Comparison of ENCODE assay signal across 10 cellular contexts in genomic region chr2:96245609-96246390, GRCh38. TPM values are rescaled to one million over a fixed set of nuclear protein-coding genes. Genes with fewer than 3 reads are reported as not detected.
DNase-seq lines count a peak whose midpoint lies in the region; ATAC-seq lines count a peak whose summit lies in the region.
"Had no signal": no experiment of that assay in that cellular context is flagged by ENCODE, and none has a peak within 500 bp of the region (broad histone marks: within the 10 kb centered on the region; RNA-seq: fewer than 3 reads in every experiment).

No MANE protein-coding gene starts in this region.

- no peaks in the 10 kb centered on the region for H3K27me3 Mint-ChIP-seq in activated CD4-positive, alpha-beta T cell treated with anti-CD3 and anti-CD28 coated beads for 36 hours

- CTCF ChIA-PET in activated CD4-positive, alpha-beta T cell treated with anti-CD3 and anti-CD28 coated beads for 36 hours (lab: Charles Lee) = interaction anchor here (0.7 to 1.4 kb wide), 4 partner anchors 11 to 288 kb away, joined by 3 to 5 read pairs (median 3); no protein-coding TSS in a partner anchor

- peak overlapping the region; percentile 88 for H3K27ac Mint-ChIP-seq in activated CD4-positive, alpha-beta T cell treated with anti-CD3 and anti-CD28 coated beads for 36 hours

- H3K4me1 Mint-ChIP-seq in activated CD4-positive, alpha-beta T cell treated with anti-CD3 and anti-CD28 coated beads for 36 hours = peaks cover 47% of the 10 kb centered on the region

- H3K4me3 ChIP-seq in skeletal muscle tissue (ENCODE audit: low read length in 3 of 3) = no peak overlapping the region
- no peak overlapping the region for H3K4me3 ChIP-seq in H7 (ENCODE audit: insufficient read depth, low read depth, low read length)
- H3K4me3 ChIP-seq: A549 had no signal

- H3K27ac ChIP-seq in epithelial cell of prostate = peak overlapping the region; percentile 48
- H3K27ac ChIP-seq in skeletal muscle tissue (ENCODE audit: low read depth, low read length) = peak overlapping the region; percentile 40
- H3K27ac ChIP-seq: A549 had no signal

- ATAC-seq in activated CD4-positive, alpha-beta T cell treated with anti-CD3 and anti-CD28 coated beads for 36 hours = no peak
- no peak for ATAC-seq in HG02852 (IDR thresholded peaks at IDR 0.05; ENCODE audit: unreplicated experiment)
- ATAC-seq: A549 had no signal

- POLR2A ChIA-PET in activated CD4-positive, alpha-beta T cell treated with anti-CD3 and anti-CD28 coated beads for 36 hours (lab: Charles Lee) = no interaction called here

- H3K36me3 Mint-ChIP-seq in activated CD4-positive, alpha-beta T cell treated with anti-CD3 and anti-CD28 coated beads for 36 hours (ENCODE audit: low read depth) = peaks cover 7% of the 10 kb centered on the region

- no peak for DNase-seq in activated CD4-positive, alpha-beta T cell treated with anti-CD3 and anti-CD28 coated beads for 36 hours
- DNase-seq in activated CD4-positive, alpha-beta T cell treated with anti-CD3 and anti-CD28 coated beads for 4 hours = no peak
- DNase-seq in SKM-1 (lab: John Stamatoyannopoulos, UW; ENCODE audit: unreplicated experiment) (peak; percentile 81), epithelial cell of prostate (ENCODE audit: low read depth, low spot score) (no peak), AG20443 (ENCODE audit: low spot score) (no peak), H7 (no peak)
- DNase-seq: amygdala had no signal

- intact Hi-C loops in activated CD4-positive, alpha-beta T cell treated with anti-CD3 and anti-CD28 coated beads for 36 hours (cut with DNase I, micrococcal nuclease) = no loop called here

- peak overlapping the region in 1 of 3 donors; percentile 51 for H3K9ac ChIP-seq in skeletal muscle tissue (ENCODE audit: low read depth in 1 of 3, low read length in 3 of 3)

- H3K4me3 Mint-ChIP-seq in activated CD4-positive, alpha-beta T cell treated with anti-CD3 and anti-CD28 coated beads for 36 hours = no peak overlapping the region

- peaks cover 51 to 74% (median 58%) of the 10 kb centered on the region in 3 donors for H3K4me1 ChIP-seq in skeletal muscle tissue (ENCODE audit: control insufficient read depth in 3 of 3, insufficient read depth in 3 of 3, low read length in 3 of 3)
- H3K4me1 ChIP-seq: A549 had no signal

- H3K36me3 ChIP-seq in skeletal muscle tissue (ENCODE audit: control insufficient read depth in 3 of 3, insufficient read depth in 3 of 3, low read length in 3 of 3) (no peaks in the 10 kb centered on the region), H7 (replicated peaks; ENCODE audit: control insufficient read depth, insufficient read depth, low read length) (no peaks in the 10 kb centered on the region)

- no peaks in the 10 kb centered on the region for H3K27me3 ChIP-seq in skeletal muscle tissue (ENCODE audit: control insufficient read depth in 3 of 3, insufficient read depth in 3 of 3, low read length in 3 of 3)
- no peaks in the 10 kb centered on the region for H3K27me3 ChIP-seq in H7 (ENCODE audit: control insufficient read depth, insufficient read depth, low read length)

- H3K9me3 Mint-ChIP-seq in activated CD4-positive, alpha-beta T cell treated with anti-CD3 and anti-CD28 coated beads for 36 hours (ENCODE audit: low read depth) = no peaks in the 10 kb centered on the region

- H3K9me3 ChIP-seq in skeletal muscle tissue (ENCODE audit: control insufficient read depth in 3 of 3, low read length in 3 of 3) = no peaks in the 10 kb centered on the region
- H3K9me3 ChIP-seq: A549 had no signal

RNA-seq across cellular contexts. Expression of gene TMEM127, which starts 20.0 kb away (rescaled TPM):
- total RNA-seq in activated CD4-positive, alpha-beta T cell treated with anti-CD3 and anti-CD28 coated beads for 36 hours = 10 to 100 TPM; 16.6 to 17.9 TPM
- 8.9 TPM for total RNA-seq in skeletal muscle tissue
- 13.4 and 13.8 TPM in 2 replicates for total RNA-seq in H7 (2014; rRNA removed; shearing (Covaris generic))

RNA-seq across cellular contexts. Expression of gene CIAO1, which starts 20.2 kb away (rescaled TPM):
- total RNA-seq in activated CD4-positive, alpha-beta T cell treated with anti-CD3 and anti-CD28 coated beads for 36 hours = 10 to 100 TPM; 72.1 to 77.6 TPM
- total RNA-seq in skeletal muscle tissue = 51.1 TPM
- 108 and 111 TPM in 2 replicates for total RNA-seq in H7 (2014; rRNA removed; shearing (Covaris generic))

RNA-seq across cellular contexts. Expression of gene STARD7, which starts 37.2 kb away (rescaled TPM):
- total RNA-seq in activated CD4-positive, alpha-beta T cell treated with anti-CD3 and anti-CD28 coated beads for 36 hours = 100 to 1,000 TPM; 151 to 173 TPM
- total RNA-seq in skeletal muscle tissue = 185 TPM
- 233 and 253 TPM in 2 replicates for total RNA-seq in H7 (2014; rRNA removed; shearing (Covaris generic))

RNA-seq across cellular contexts. Expression of gene SNRNP200, which starts 59.5 kb away (rescaled TPM):
- total RNA-seq in activated CD4-positive, alpha-beta T cell treated with anti-CD3 and anti-CD28 coated beads for 36 hours = 100 to 1,000 TPM; 176 to 198 TPM
- total RNA-seq in skeletal muscle tissue = 60.5 TPM
- 60.5 and 73.5 TPM in 2 replicates for total RNA-seq in H7 (2014; rRNA removed; shearing (Covaris generic))
